ENCODE assay signal across 18 cellular contexts in genomic region chr12:120362516-120363273, GRCh38. TPM values are rescaled to one million over a fixed set of nuclear protein-coding genes. Genes with fewer than 3 reads are reported as not detected.
DNase-seq lines count a peak whose midpoint lies in the region; ATAC-seq, FAIRE-seq and TF ChIP-seq lines count a peak whose summit lies in the region.
"Had no signal": no experiment of that assay in that cellular context is flagged by ENCODE, and none has a peak within 500 bp of the region (broad histone marks: within the 10 kb centered on the region; RNA-seq: fewer than 3 reads in every experiment).

No MANE protein-coding gene starts in this region.

- no peak for TF ChIP-seq RAD21 in HepG2 (CRISPR knock-in tag; IDR thresholded peaks at IDR 0.05)

- H3K79me1 ChIP-seq in mesendoderm (ENCODE audit: low read length), result peaks cover 10% of the 10 kb centered on the region

- ATAC-seq in HepG2, result no peak
- no peak for ATAC-seq in right lobe of liver
- ATAC-seq: left lung had no signal

- POLR2A ChIA-PET in HepG2 (lab: Yijun Ruan, JAX), result no interaction called here

- no peak overlapping the region for H4K8ac ChIP-seq in mesendoderm (ENCODE audit: low read depth, low read length)

- peak overlapping the region; percentile 91 for H3K18ac ChIP-seq in mesendoderm (ENCODE audit: low read length)

- H3K9me3 Mint-ChIP-seq in activated naive CD4-positive, alpha-beta T cell treated with anti-CD3 and anti-CD28 coated beads, Interleukin-2, amount 10 ng/mL, durations not matched to agents 7 days and 5 days, result no peaks in the 10 kb centered on the region
- H3K9me3 Mint-ChIP-seq: T-helper 2 cell treated with Interferon-gamma antibody and Interleukin-4, amounts not matched to agents 5 μg/mL and 100 μg/mL, for 36 hours had no signal

- peak overlapping the region; percentile 90 for H3K56ac ChIP-seq in mesendoderm (ENCODE audit: low read length)

- H3K4me1 Mint-ChIP-seq in activated naive CD4-positive, alpha-beta T cell treated with anti-CD3 and anti-CD28 coated beads, Interleukin-2, amount 10 ng/mL, durations not matched to agents 7 days and 5 days, result peaks cover 5% of the 10 kb centered on the region

- BruUV-seq in HepG2 (replicated peaks; lab: Mats Ljungman, UMichigan), result no TSS peak

- H4K5ac ChIP-seq in mesendoderm (ENCODE audit: low read length), result no peak overlapping the region

- in situ Hi-C loops in HepG2 (cut with HindIII; ENCODE audit: extremely low pct_ligation_motif_present, low pct_unique_long_range_greater_than_20kb), result no loop called here

- H3K36me3 ChIP-seq in HepG2 (replicated peaks in 1 of 2; ENCODE audit: control insufficient read depth in 1 of 2, insufficient read depth in 2 of 2, low read length in 2 of 2), result no peaks in the 10 kb centered on the region
- H3K36me3 ChIP-seq in right lobe of liver, result no peaks in the 10 kb centered on the region
- peaks cover 8% of the 10 kb centered on the region for H3K36me3 ChIP-seq in mesendoderm (ENCODE audit: control insufficient read depth, insufficient read depth, low read length)
- H3K36me3 ChIP-seq in effector memory CD4-positive, alpha-beta T cell (ENCODE audit: control insufficient read depth, insufficient read depth, low read length), result no peaks in the 10 kb centered on the region
- H3K36me3 ChIP-seq: esophagus squamous epithelium, left lung, neutrophil had no signal

- no peak for FAIRE-seq in HepG2 (lab: Jason Lieb, UNC)
- FAIRE-seq: K562 had no signal

- H3K4me1 ChIP-seq in HepG2 (ENCODE audit: insufficient read depth, low read length) (peaks cover 30% of the 10 kb centered on the region), right lobe of liver (peaks cover 0 to 8% (median 0%) of the 10 kb centered on the region in 4 donors), mesendoderm (ENCODE audit: control insufficient read depth, low read depth, low read length) (peaks cover 19% of the 10 kb centered on the region)
- peaks cover 5% of the 10 kb centered on the region for H3K4me1 ChIP-seq in effector memory CD4-positive, alpha-beta T cell (ENCODE audit: control insufficient read depth, insufficient read depth, low read length, poor library complexity, severe bottlenecking)

- H3K4me2 ChIP-seq in HepG2 (ENCODE audit: low read depth, low read length), result no peak overlapping the region
- H3K4me2 ChIP-seq in mesendoderm (ENCODE audit: low read length), result no peak overlapping the region

- H3K4ac ChIP-seq in mesendoderm (ENCODE audit: low read depth, low read length), result no peak overlapping the region

- H3K9ac ChIP-seq in HepG2 (ENCODE audit: insufficient read depth, low read depth, low read length), result no peak overlapping the region
- peak overlapping the region; percentile 76 for H3K9ac ChIP-seq in mesendoderm (ENCODE audit: low read length)

- no peaks in the 10 kb centered on the region for H3K9me3 ChIP-seq in HepG2 (ENCODE audit: low read length)
- H3K9me3 ChIP-seq in right lobe of liver, result no peaks in the 10 kb centered on the region
- H3K9me3 ChIP-seq in effector memory CD4-positive, alpha-beta T cell (ENCODE audit: control insufficient read depth, low read length), result no peaks in the 10 kb centered on the region
- H3K9me3 ChIP-seq: esophagus squamous epithelium, left lung, neutrophil had no signal

- H3K36me3 Mint-ChIP-seq in activated naive CD4-positive, alpha-beta T cell treated with anti-CD3 and anti-CD28 coated beads, Interleukin-2, amount 10 ng/mL, durations not matched to agents 7 days and 5 days, result no peaks in the 10 kb centered on the region

- H3K27ac Mint-ChIP-seq in activated naive CD4-positive, alpha-beta T cell treated with anti-CD3 and anti-CD28 coated beads, Interleukin-2, amount 10 ng/mL, durations not matched to agents 7 days and 5 days, result no peak overlapping the region
- H3K27ac Mint-ChIP-seq: T-helper 2 cell treated with Interferon-gamma antibody and Interleukin-4, amounts not matched to agents 5 μg/mL and 100 μg/mL, for 36 hours had no signal

- no peak for DNase-seq in HepG2 (ENCODE audit: low spot score)
- no peak for DNase-seq in right lobe of liver
- peak; percentile 31 for DNase-seq in SK-N-DZ (ENCODE audit: low spot score)
- DNase-seq in mesendoderm, result no peak
- DNase-seq in substantia nigra (lab: John Stamatoyannopoulos, UW), result no peak
- DNase-seq in NCI-H345 (lab: John Stamatoyannopoulos, UW), result no peak
- no peak for DNase-seq in effector memory CD4-positive, alpha-beta T cell
- DNase-seq in activated naive CD4-positive, alpha-beta T cell treated with anti-CD3 and anti-CD28 coated beads, Interleukin-2, amount 10 ng/mL, durations not matched to agents 7 days and 5 days, result no peak
- DNase-seq: activated CD4-positive, alpha-beta T cell treated with anti-CD3 and anti-CD28 coated beads for 4 hours; DND-41; esophagus squamous epithelium; GOT3; left lung; NCI-H1048; stimulated activated naive CD4-positive, alpha-beta T cell treated with Interleukin-2 at 50 U/mL for 16 hours had no signal

- no peak overlapping the region for H2BK15ac ChIP-seq in mesendoderm (replicated peaks; ENCODE audit: low read depth)

- TF ChIP-seq CTCF in HepG2 (CRISPR knock-in tag; IDR thresholded peaks at IDR 0.05), result no peak
- no peak for TF ChIP-seq CTCF in right lobe of liver (IDR thresholded peaks at IDR 0.05)

- no peaks in the 10 kb centered on the region for H4K20me1 ChIP-seq in HepG2 (ENCODE audit: insufficient read depth, low read length)

- H3K27me3 ChIP-seq in HepG2 (ENCODE audit: control insufficient read depth in 1 of 2, insufficient read depth in 2 of 2, low read length in 2 of 2) (peaks cover under 1 to 8% of the 10 kb centered on the region in 2 experiments), right lobe of liver (peaks cover 0 to 2% of the 10 kb centered on the region in 2 donors), mesendoderm (ENCODE audit: insufficient read depth, low read length, poor library complexity) (no peaks in the 10 kb centered on the region)
- H3K27me3 ChIP-seq in effector memory CD4-positive, alpha-beta T cell (replicated peaks; ENCODE audit: control insufficient read depth, insufficient read depth, low read length, poor library complexity, severe bottlenecking), result peaks cover 33% of the 10 kb centered on the region

- no peak overlapping the region for H3K23ac ChIP-seq in mesendoderm (ENCODE audit: low read length)

- H3K27ac ChIP-seq in HepG2 (ENCODE audit: extremely low read length, insufficient read depth, low read length), result no peak overlapping the region
- no peak overlapping the region for H3K27ac ChIP-seq in right lobe of liver
- H3K27ac ChIP-seq in mesendoderm (ENCODE audit: low read depth, low read length), result no peak overlapping the region
- H3K27ac ChIP-seq in substantia nigra (ENCODE audit: low read depth, low read length, poor library complexity, severe bottlenecking), result peak overlapping the region; percentile 38
- no peak overlapping the region for H3K27ac ChIP-seq in effector memory CD4-positive, alpha-beta T cell (ENCODE audit: insufficient read depth, low read length, poor library complexity, severe bottlenecking)
- H3K27ac ChIP-seq: left lung, neutrophil had no signal

- H2BK120ac ChIP-seq in mesendoderm (ENCODE audit: low read depth, low read length), result peak overlapping the region; percentile 55

- no peaks in the 10 kb centered on the region for H3K79me2 ChIP-seq in HepG2 (ENCODE audit: insufficient read depth, low read length)
- H3K79me2 ChIP-seq in mesendoderm (ENCODE audit: control insufficient read depth, insufficient read depth, low read length), result peaks cover 12% of the 10 kb centered on the region

- TF ChIP-seq POLR2A in HepG2 (IDR thresholded peaks at IDR 0.05; ENCODE audit: insufficient read depth in 1 of 2, low read depth in 2 of 2, low read length in 2 of 2), result no peak
- no peak for TF ChIP-seq POLR2A in right lobe of liver (IDR thresholded peaks at IDR 0.05)

- peaks cover 91% of the 10 kb centered on the region for H3K27me3 Mint-ChIP-seq in activated naive CD4-positive, alpha-beta T cell treated with anti-CD3 and anti-CD28 coated beads, Interleukin-2, amount 10 ng/mL, durations not matched to agents 7 days and 5 days

- H3K4me3 Mint-ChIP-seq in activated naive CD4-positive, alpha-beta T cell treated with anti-CD3 and anti-CD28 coated beads, Interleukin-2, amount 10 ng/mL, durations not matched to agents 7 days and 5 days, result no peak overlapping the region
- H3K4me3 Mint-ChIP-seq: T-helper 2 cell treated with Interferon-gamma antibody and Interleukin-4, amounts not matched to agents 5 μg/mL and 100 μg/mL, for 36 hours had no signal

- 61% methylated on average over 10 of the region's 14 CpGs for WGBS in HepG2 (ENCODE audit: low lambda C conversion rate)
- 85% methylated on average over 11 of the region's 14 CpGs for WGBS in right lobe of liver (ENCODE audit: insufficient coverage, low coverage, low lambda C conversion rate, missing lambda C conversion rate)
- no CpG with 5 or more reads among the region's 14 CpGs for WGBS in mesendoderm (ENCODE audit: extremely low coverage, insufficient coverage, low lambda C conversion rate)

- H3K4me3 ChIP-seq in HepG2 (replicated peaks in 1 of 3; ENCODE audit: insufficient read depth in 1 of 3, low read depth in 2 of 3, low read length in 3 of 3) (no peak overlapping the region), right lobe of liver (no peak overlapping the region), mesendoderm (ENCODE audit: low read length) (no peak overlapping the region)
- no peak overlapping the region for H3K4me3 ChIP-seq in effector memory CD4-positive, alpha-beta T cell (ENCODE audit: insufficient read depth, low read depth, low read length, poor library complexity, severe bottlenecking)
- H3K4me3 ChIP-seq: K562 had no signal

- CTCF ChIA-PET in HepG2 (lab: Yijun Ruan, JAX; ENCODE audit: low intra/inter-chr PET ratio, low total read pairs), result no interaction called here
- CTCF ChIA-PET in activated naive CD4-positive, alpha-beta T cell treated with anti-CD3 and anti-CD28 coated beads, Interleukin-2, amount 10 ng/mL, durations not matched to agents 7 days and 5 days (lab: Charles Lee), result interaction anchor here (0.6 to 1.1 kb wide), 2 partner anchors 61 to 67 kb away, joined by 3 to 5 read pairs; no protein-coding TSS in a partner anchor

- no peak overlapping the region for H2AFZ ChIP-seq in HepG2 (ENCODE audit: low read length)

- no peak overlapping the region for H2BK5ac ChIP-seq in mesendoderm (ENCODE audit: low read length)

- TF ChIP-seq EP300 in HepG2 (IDR thresholded peaks at IDR 0.05; ENCODE audit: low read depth in 2 of 2, low read length in 2 of 2), result no peak
- TF ChIP-seq EP300 in HepG2 (CRISPR knock-in tag; IDR thresholded peaks at IDR 0.05; ENCODE audit: borderline replicate concordance), result no peak

- no peak overlapping the region for H2AK5ac ChIP-seq in mesendoderm (ENCODE audit: low read length)

- intact Hi-C loops in HepG2 (cut with micrococcal nuclease; ENCODE audit: unreplicated experiment), result no loop called here
- intact Hi-C loops in right lobe of liver (cut with DNase I), result loop anchor here in 1 of 2 donors (10.0 kb wide), 1 partner anchor 62 kb away; no protein-coding TSS in a partner anchor

RNA-seq across cellular contexts. Expression of gene MSI1, which starts 6.3 kb away (rescaled TPM):
- 0.46 and 0.80 TPM in 2 replicates for total RNA-seq in HepG2 (2016; rRNA removed; fragmentation: Illumina TruSeq; extraction: Trizol)
- 0.44 and 0.61 TPM in 2 replicates for total RNA-seq in HepG2 (2016; cell fraction: cytosol; rRNA removed; fragmentation: Illumina TruSeq; extraction: Trizol; ENCODE audit: low read depth)
- total RNA-seq in HepG2 (2016; cell fraction: insoluble cytoplasmic fraction; rRNA removed; fragmentation: Illumina TruSeq; extraction: Trizol), result 0.37 and 0.48 TPM in 2 replicates
- 1.1 TPM in 2 replicates for total RNA-seq in HepG2 (2016; cell fraction: membrane; rRNA removed; fragmentation: Illumina TruSeq; extraction: Trizol)
- total RNA-seq in HepG2 (2016; cell fraction: nucleus; rRNA removed; fragmentation: Illumina TruSeq; extraction: Trizol), result 0.56 and 0.75 TPM in 2 replicates
- 0.08 and 0.09 TPM in 2 replicates for polyA plus RNA-seq in HepG2 (2011; rRNA removed)
- polyA plus RNA-seq in HepG2 (2011; cell fraction: cytosol; rRNA removed), result 0.09 TPM in 1 of 2 replicates, not detected in the other
- polyA plus RNA-seq in HepG2 (2011; cell fraction: nucleus; rRNA removed), result 0.27 and 0.28 TPM in 2 replicates
- polyA plus RNA-seq in HepG2 (2012), result 0.05 TPM in 1 of 2 replicates, not detected in the other
- polyA plus RNA-seq in HepG2 (2016; cell fraction: cytosol; fragmentation: Illumina TruSeq; extraction: Trizol; ENCODE audit: low read depth), result 0.61 and 0.75 TPM in 2 replicates
- 0.61 and 1.6 TPM in 2 replicates for polyA plus RNA-seq in HepG2 (2016; cell fraction: insoluble cytoplasmic fraction; fragmentation: Illumina TruSeq; extraction: Trizol; ENCODE audit: low read depth)
- 0.93 and 1.2 TPM in 2 replicates for polyA plus RNA-seq in HepG2 (2016; cell fraction: membrane; fragmentation: Illumina TruSeq; extraction: Trizol; ENCODE audit: low read depth)
- polyA plus RNA-seq in HepG2 (2016; cell fraction: nucleus; fragmentation: Illumina TruSeq; extraction: Trizol; ENCODE audit: insufficient read depth, low read depth), result 1.5 and 3.3 TPM in 2 replicates
- 0.18 TPM in 1 of 2 replicates, not detected in the other for polyA minus RNA-seq in HepG2 (2011; rRNA and poly(A)+ RNA removed; ENCODE audit: low replicate concordance)
- polyA minus RNA-seq in HepG2 (2011; cell fraction: cytosol; rRNA and poly(A)+ RNA removed), result not detected in 2 replicates
- not detected in 2 replicates for polyA minus RNA-seq in HepG2 (2011; cell fraction: nucleus; rRNA and poly(A)+ RNA removed)
- total RNA-seq in right lobe of liver, result 1 to 10 TPM in 1 of 6 experiments, under 1 TPM in 1, not detected in 4; 0.06 to 1.6 TPM
- polyA plus RNA-seq in SK-N-DZ (2014; cell fraction: cytosol; rRNA removed), result 18.3 and 21.3 TPM in 2 replicates
- polyA plus RNA-seq in SK-N-DZ (2014; cell fraction: nucleus; rRNA removed), result 9.6 and 10.6 TPM in 2 replicates
- polyA plus RNA-seq in mesendoderm (2013, experiment 1 of 2), result 30.8 TPM
- polyA plus RNA-seq in mesendoderm (2013, experiment 2 of 2), result 29.9 TPM
- polyA plus RNA-seq: K562 had no signal

RNA-seq across cellular contexts. Expression of gene PLA2G1B, which starts 35.1 kb away (rescaled TPM):
- 0.87 and 1.4 TPM in 2 replicates for total RNA-seq in HepG2 (2016; rRNA removed; fragmentation: Illumina TruSeq; extraction: Trizol)
- 1.4 and 1.6 TPM in 2 replicates for total RNA-seq in HepG2 (2016; cell fraction: cytosol; rRNA removed; fragmentation: Illumina TruSeq; extraction: Trizol; ENCODE audit: low read depth)
- total RNA-seq in HepG2 (2016; cell fraction: insoluble cytoplasmic fraction; rRNA removed; fragmentation: Illumina TruSeq; extraction: Trizol), result 1.4 and 2.0 TPM in 2 replicates
- total RNA-seq in HepG2 (2016; cell fraction: membrane; rRNA removed; fragmentation: Illumina TruSeq; extraction: Trizol), result 1.3 and 1.4 TPM in 2 replicates
- total RNA-seq in HepG2 (2016; cell fraction: nucleus; rRNA removed; fragmentation: Illumina TruSeq; extraction: Trizol), result 1.1 TPM in 1 of 2 replicates, not detected in the other
- 0.33 and 0.59 TPM in 2 replicates for polyA plus RNA-seq in HepG2 (2011; rRNA removed)
- 0.42 and 0.54 TPM in 2 replicates for polyA plus RNA-seq in HepG2 (2011; cell fraction: cytosol; rRNA removed)
- not detected in 2 replicates for polyA plus RNA-seq in HepG2 (2011; cell fraction: nucleus; rRNA removed)
- polyA plus RNA-seq in HepG2 (2012), result 0.41 and 0.44 TPM in 2 replicates
- polyA plus RNA-seq in HepG2 (2016; cell fraction: cytosol; fragmentation: Illumina TruSeq; extraction: Trizol; ENCODE audit: low read depth), result 1.4 and 1.7 TPM in 2 replicates
- polyA plus RNA-seq in HepG2 (2016; cell fraction: insoluble cytoplasmic fraction; fragmentation: Illumina TruSeq; extraction: Trizol; ENCODE audit: low read depth), result 1.0 and 1.1 TPM in 2 replicates
- polyA plus RNA-seq in HepG2 (2016; cell fraction: membrane; fragmentation: Illumina TruSeq; extraction: Trizol; ENCODE audit: low read depth), result 1.1 and 1.2 TPM in 2 replicates
- polyA plus RNA-seq in HepG2 (2016; cell fraction: nucleus; fragmentation: Illumina TruSeq; extraction: Trizol; ENCODE audit: insufficient read depth, low read depth), result 1.7 TPM in 1 of 2 replicates, not detected in the other
- not detected in 2 replicates for polyA minus RNA-seq in HepG2 (2011; rRNA and poly(A)+ RNA removed; ENCODE audit: low replicate concordance)
- polyA minus RNA-seq in HepG2 (2011; cell fraction: cytosol; rRNA and poly(A)+ RNA removed), result not detected in 2 replicates
- not detected in 2 replicates for polyA minus RNA-seq in HepG2 (2011; cell fraction: nucleus; rRNA and poly(A)+ RNA removed)
- total RNA-seq in right lobe of liver, result not detected
- not detected in 2 replicates for polyA plus RNA-seq in SK-N-DZ (2014; cell fraction: cytosol; rRNA removed)
- polyA plus RNA-seq in SK-N-DZ (2014; cell fraction: nucleus; rRNA removed), result not detected in 2 replicates
- polyA plus RNA-seq in mesendoderm (2013, experiment 1 of 2), result not detected
- not detected for polyA plus RNA-seq in mesendoderm (2013, experiment 2 of 2)
- total RNA-seq: esophagus squamous epithelium had no signal
- polyA plus RNA-seq: K562 had no signal
